ENCODE assay signal across 15 cellular contexts in genomic region chr13:95716231-95716630, GRCh38. TPM values are rescaled to one million over a fixed set of nuclear protein-coding genes. Genes with fewer than 3 reads are reported as not detected.
DNase-seq lines count a peak whose midpoint lies in the region; ATAC-seq, FAIRE-seq and TF ChIP-seq lines count a peak whose summit lies in the region.
"Had no signal": no experiment of that assay in that cellular context is flagged by ENCODE, and none has a peak within 500 bp of the region (broad histone marks: within the 10 kb centered on the region; RNA-seq: fewer than 3 reads in every experiment).

No MANE protein-coding gene starts in this region.

- intact Hi-C loops in kidney (cut with DNase I) = no loop called here
- intact Hi-C loops in upper lobe of right lung (cut with DNase I) = no loop called here

- no peak for DNase-seq in activated CD4-positive, alpha-beta T cell treated with anti-CD3 and anti-CD28 coated beads, Interleukin-2, amount 10 ng/mL, durations not matched to agents 7 days and 5 days
- DNase-seq in activated CD4-positive, alpha-beta T cell treated with anti-CD3 and anti-CD28 coated beads for 4 hours = no peak
- DNase-seq in HL-60 (ENCODE audit: low read depth in 1 of 2, low spot score in 1 of 2) (no peak), kidney (peak; percentile 50), upper lobe of right lung (no peak), NCI-H2081 treated with DMSO at 0.1 percent for 48 hours (lab: John Stamatoyannopoulos, UW) (no peak), OCI-M1 (lab: John Stamatoyannopoulos, UW) (no peak), smooth muscle cell (lab: John Stamatoyannopoulos, UW; ENCODE audit: unreplicated experiment) (no peak)
- DNase-seq: CD4-positive, CD25-positive, alpha-beta regulatory T cell; DMS53; GF-D8 had no signal

- H4K20me1 ChIP-seq in smooth muscle cell (ENCODE audit: low read depth) = peaks cover 36% of the 10 kb centered on the region
- H4K20me1 ChIP-seq: BLaER1 had no signal

- WGBS in smooth muscle cell (ENCODE audit: low lambda C conversion rate) = 96% methylated on average over 11 of the region's 11 CpGs

- H3K4me3 ChIP-seq in HL-60 (replicated peaks; ENCODE audit: insufficient read depth, low read length) (no peak overlapping the region), kidney (ENCODE audit: low read length in 2 of 2) (no peak overlapping the region), upper lobe of right lung (no peak overlapping the region), smooth muscle cell (no peak overlapping the region)
- H3K4me3 ChIP-seq: BLaER1 had no signal

- H2AFZ ChIP-seq in smooth muscle cell (ENCODE audit: low read depth) = no peak overlapping the region

- peaks cover 7% of the 10 kb centered on the region for H3K79me2 ChIP-seq in smooth muscle cell (ENCODE audit: low read depth)

- no peaks in the 10 kb centered on the region for H3K4me1 ChIP-seq in kidney (ENCODE audit: control insufficient read depth in 1 of 2, insufficient read depth in 1 of 2, low read depth in 1 of 2, low read length in 2 of 2)
- H3K4me1 ChIP-seq in upper lobe of right lung = no peaks in the 10 kb centered on the region
- no peaks in the 10 kb centered on the region for H3K4me1 ChIP-seq in smooth muscle cell (ENCODE audit: low read depth)
- H3K4me1 ChIP-seq: BLaER1 had no signal

- no peaks in the 10 kb centered on the region for H3F3A ChIP-seq in smooth muscle cell (ENCODE audit: low read depth)

- H3K9me3 ChIP-seq in kidney (ENCODE audit: control insufficient read depth in 1 of 2, low read length in 2 of 2) = peaks cover 0 to 7% of the 10 kb centered on the region in 2 donors
- H3K9me3 ChIP-seq in upper lobe of right lung = no peaks in the 10 kb centered on the region
- no peaks in the 10 kb centered on the region for H3K9me3 ChIP-seq in smooth muscle cell (replicated peaks; ENCODE audit: low read depth)

- peaks cover 60% of the 10 kb centered on the region for H3K36me3 Mint-ChIP-seq in activated CD4-positive, alpha-beta T cell treated with anti-CD3 and anti-CD28 coated beads, Interleukin-2, amount 10 ng/mL, durations not matched to agents 7 days and 5 days (ENCODE audit: low read depth)

- no peaks in the 10 kb centered on the region for H3K27me3 Mint-ChIP-seq in activated CD4-positive, alpha-beta T cell treated with anti-CD3 and anti-CD28 coated beads, Interleukin-2, amount 10 ng/mL, durations not matched to agents 7 days and 5 days
- H3K27me3 Mint-ChIP-seq: CD4-positive, CD25-positive, alpha-beta regulatory T cell; IgD-negative memory B cell had no signal

- no peaks in the 10 kb centered on the region for H3K4me1 Mint-ChIP-seq in activated CD4-positive, alpha-beta T cell treated with anti-CD3 and anti-CD28 coated beads, Interleukin-2, amount 10 ng/mL, durations not matched to agents 7 days and 5 days

- peak overlapping the region; percentile 6 for H3K27ac Mint-ChIP-seq in activated CD4-positive, alpha-beta T cell treated with anti-CD3 and anti-CD28 coated beads, Interleukin-2, amount 10 ng/mL, durations not matched to agents 7 days and 5 days
- H3K27ac Mint-ChIP-seq: CD4-positive, CD25-positive, alpha-beta regulatory T cell had no signal

- peaks cover 3 to 15% of the 10 kb centered on the region in 2 donors for H3K36me3 ChIP-seq in kidney (ENCODE audit: control insufficient read depth in 1 of 2, insufficient read depth in 2 of 2, low read length in 2 of 2)
- H3K36me3 ChIP-seq in upper lobe of right lung = peaks cover 24% of the 10 kb centered on the region
- peaks cover 3% of the 10 kb centered on the region for H3K36me3 ChIP-seq in smooth muscle cell (ENCODE audit: low read depth)

- H3K9me3 Mint-ChIP-seq in activated CD4-positive, alpha-beta T cell treated with anti-CD3 and anti-CD28 coated beads, Interleukin-2, amount 10 ng/mL, durations not matched to agents 7 days and 5 days = peaks cover 20% of the 10 kb centered on the region

- TF ChIP-seq CTCF in HL-60 (IDR thresholded peaks at IDR 0.05; ENCODE audit: insufficient read depth, low read length) (no peak), kidney (IDR thresholded peaks at IDR 0.05; ENCODE audit: borderline replicate concordance, extremely low read depth, insufficient read depth) (no peak), upper lobe of right lung (IDR thresholded peaks at IDR 0.05) (no peak), smooth muscle cell (IDR thresholded peaks at IDR 0.05; ENCODE audit: borderline replicate concordance, insufficient read depth, poor library complexity, severe bottlenecking) (no peak)

- H3K27me3 ChIP-seq in HL-60 (ENCODE audit: insufficient read depth, poor library complexity, severe bottlenecking) (no peaks in the 10 kb centered on the region), upper lobe of right lung (no peaks in the 10 kb centered on the region), smooth muscle cell (ENCODE audit: low read depth) (no peaks in the 10 kb centered on the region)
- H3K27me3 ChIP-seq: BLaER1 had no signal

- H3K9ac ChIP-seq in kidney (ENCODE audit: low read length in 2 of 2) = no peak overlapping the region
- no peak overlapping the region for H3K9ac ChIP-seq in smooth muscle cell (ENCODE audit: low read depth)
- H3K9ac ChIP-seq: BLaER1 had no signal

- no peak overlapping the region for H3K4me3 Mint-ChIP-seq in activated CD4-positive, alpha-beta T cell treated with anti-CD3 and anti-CD28 coated beads, Interleukin-2, amount 10 ng/mL, durations not matched to agents 7 days and 5 days
- H3K4me3 Mint-ChIP-seq: CD4-positive, CD25-positive, alpha-beta regulatory T cell; IgD-negative memory B cell had no signal

- no peak overlapping the region for H3K4me2 ChIP-seq in smooth muscle cell
- H3K4me2 ChIP-seq: BLaER1 had no signal

- POLR2A ChIA-PET in activated CD4-positive, alpha-beta T cell treated with anti-CD3 and anti-CD28 coated beads, Interleukin-2, amount 10 ng/mL, durations not matched to agents 7 days and 5 days (lab: Charles Lee) = no interaction called here

- no peak for FAIRE-seq in kidney (lab: Jason Lieb, UNC)
- FAIRE-seq: GM19239 had no signal

- H3K27ac ChIP-seq in HL-60 (replicated peaks) (peak overlapping the region; percentile 79; the same call in 1 of the 2 replicates), kidney (ENCODE audit: low read depth in 2 of 2, low read length in 2 of 2) (no peak overlapping the region), upper lobe of right lung (no peak overlapping the region), smooth muscle cell (ENCODE audit: low read depth) (no peak overlapping the region)
- H3K27ac ChIP-seq: 22Rv1, BLaER1 had no signal

- CTCF ChIA-PET in activated CD4-positive, alpha-beta T cell treated with anti-CD3 and anti-CD28 coated beads, Interleukin-2, amount 10 ng/mL, durations not matched to agents 7 days and 5 days (lab: Charles Lee) = interaction anchor here (1.3 kb wide), 1 partner anchor 45 kb away, joined by 3 read pairs; no protein-coding TSS in a partner anchor

- ATAC-seq in upper lobe of right lung = peak; percentile 14

RNA-seq across cellular contexts. Expression of gene DNAJC3, which starts 39.3 kb away (rescaled TPM):
- 10 to 100 TPM; 20.3 to 21.6 TPM for total RNA-seq in activated CD4-positive, alpha-beta T cell treated with anti-CD3 and anti-CD28 coated beads, Interleukin-2, amount 10 ng/mL, durations not matched to agents 7 days and 5 days
- 65.9 TPM for total RNA-seq in kidney
- 20.1 TPM for polyA plus RNA-seq in kidney (ENCODE audit: insufficient read depth, low read depth, low replicate concordance)
- total RNA-seq in upper lobe of right lung = 67.9 TPM
- 47.8 and 50.9 TPM in 2 replicates for total RNA-seq in smooth muscle cell
- polyA plus RNA-seq in smooth muscle cell = 15.2 and 15.7 TPM in 2 replicates
